13 cellular contexts compared by ENCODE assay signal in genomic region chr11:118872403-118872821, GRCh38. TPM values are rescaled to one million over a fixed set of nuclear protein-coding genes. Genes with fewer than 3 reads are reported as not detected.
A peak's percentile ranks its signal among the peaks of the same experiment; 100 is the strongest.
DNase-seq lines count a peak whose midpoint lies in the region; ATAC-seq, FAIRE-seq and TF ChIP-seq lines count a peak whose summit lies in the region.
"Had no signal": no experiment of that assay in that cellular context is flagged by ENCODE, and none has a peak within 500 bp of the region (broad histone marks: within the 10 kb centered on the region; RNA-seq: fewer than 3 reads in every experiment).

No MANE protein-coding gene starts in this region.

- H3K9ac ChIP-seq in GM12878 (ENCODE audit: control insufficient read depth, insufficient read depth, low read length) = no peak overlapping the region

- DNase-seq in activated CD8-positive, alpha-beta memory T cell treated with anti-CD3 and anti-CD28 coated beads, Interleukin-2, amount 50 U/mL, for 48 hours = peak; percentile 76
- DNase-seq in activated CD8-positive, alpha-beta memory T cell treated with anti-CD3 and anti-CD28 coated beads for 24 hours = no peak
- DNase-seq in T-helper 22 cell (ENCODE audit: low read depth) = peak; percentile 46
- DNase-seq in GM12878 (ENCODE audit: low read depth, low spot score) = no peak
- no peak for DNase-seq in cortex of kidney (lab: John Stamatoyannopoulos, UW)
- DNase-seq in RWPE1 (ENCODE audit: low spot score) = no peak
- DNase-seq: 8988T, foreskin keratinocyte, NCI-H446 treated with DMSO at 0.1 percent for 48 hours had no signal

- no peak for TF ChIP-seq EP300 in GM12878 (IDR thresholded peaks at IDR 0.05; ENCODE audit: borderline replicate concordance in 1 of 2, control insufficient read depth in 1 of 2, low read depth in 2 of 2, low read length in 2 of 2)

- H3K4me2 ChIP-seq in GM12878 (ENCODE audit: control insufficient read depth, insufficient read depth) = peak overlapping the region; percentile 54
- H3K4me2 ChIP-seq: smooth muscle cell had no signal

- no peak overlapping the region for H2AFZ ChIP-seq in GM12878 (ENCODE audit: control insufficient read depth, low read depth, low read length)

- in situ Hi-C loops in GM12878 (cut with MboI) = no loop called here

- ATAC-seq in GM12878 = peak; percentile 43
- ATAC-seq in stimulated activated memory B cell treated with anti-CD40 and anti-IgM and Interleukin-4, amounts not matched to agents 10 μg/mL and 1 μg/mL and 100 μg/mL, for 72 hours = peak; percentile 51
- ATAC-seq in GM18517 (IDR thresholded peaks at IDR 0.05; ENCODE audit: unreplicated experiment) = no peak
- ATAC-seq: foreskin keratinocyte had no signal

- H4K20me1 ChIP-seq in GM12878 (ENCODE audit: control insufficient read depth, insufficient read depth) = no peaks in the 10 kb centered on the region

- SMC1A ChIA-PET in GM12878 (lab: Charles Lee; ENCODE audit: uncharacterized antibody, unreplicated experiment) = interaction anchor here (0.8 to 4.1 kb wide), 5 partner anchors 11 to 53 kb away, joined by 3 to 20 read pairs (median 4); partner anchors contain the start of gene CXCR5

- no peaks in the 10 kb centered on the region for H3K27me3 Mint-ChIP-seq in stimulated activated memory B cell treated with anti-CD40 and anti-IgM and Interleukin-4, amounts not matched to agents 10 μg/mL and 1 μg/mL and 100 μg/mL, for 72 hours

- RAD21 ChIA-PET in GM12878 (lab: Charles Lee; ENCODE audit: unreplicated experiment) = interaction anchor here (0.9 to 1.7 kb wide), 11 partner anchors 12 to 84 kb away, joined by 3 to 7 read pairs (median 4); partner anchors contain the start of gene CXCR5

- CTCF ChIA-PET in GM12878 (lab: Yijun Ruan, JAX) (interaction anchor here (0.6 to 1.6 kb wide), 6 partner anchors 11 to 83 kb away, joined by 3 to 7 read pairs (median 4); partner anchors contain the start of gene CXCR5), RWPE1 (lab: Yijun Ruan, JAX) (no interaction called here)

- TF ChIP-seq CTCF in GM12878 (IDR thresholded peaks at IDR 0.05 in 2 of 3, conservative IDR thresholded peaks at IDR 0.05 in 1 of 3; ENCODE audit: control insufficient read depth in 2 of 3, extremely low read depth in 1 of 3, insufficient read depth in 1 of 3, low read depth in 3 of 3, low read length in 3 of 3) (no peak), RWPE1 (conservative IDR thresholded peaks at IDR 0.05; ENCODE audit: low read depth) (no peak)

- WGBS in GM12878 (ENCODE audit: insufficient coverage, insufficient replicate concordance, low lambda C conversion rate, missing lambda C conversion rate) = 1% methylated on average over 17 of the region's 17 CpGs

- H3K79me2 ChIP-seq in GM12878 (ENCODE audit: control insufficient read depth, insufficient read depth, low read length) = no peaks in the 10 kb centered on the region

- no peaks in the 10 kb centered on the region for H3K9me3 ChIP-seq in GM12878 (replicated peaks; ENCODE audit: control insufficient read depth, insufficient read depth, low read length)

- H3K27ac ChIP-seq in GM12878 (ENCODE audit: control insufficient read depth, insufficient read depth) (no peak overlapping the region), RWPE1 (no peak overlapping the region)
- H3K27ac ChIP-seq: foreskin keratinocyte had no signal

- H3K36me3 Mint-ChIP-seq in stimulated activated memory B cell treated with anti-CD40 and anti-IgM and Interleukin-4, amounts not matched to agents 10 μg/mL and 1 μg/mL and 100 μg/mL, for 72 hours = no peaks in the 10 kb centered on the region

- no peak for TF ChIP-seq RAD21 in GM12878 (IDR thresholded peaks at IDR 0.05; ENCODE audit: insufficient read depth, low read depth, low read length)

- BruUV-seq in GM12878 (replicated peaks; lab: Mats Ljungman, UMichigan) = no TSS peak

- intact Hi-C loops in GM12878 (cut with micrococcal nuclease; ENCODE audit: unreplicated experiment) = loop anchor here (5.0 kb wide), 1 partner anchor 80 kb away; the partner anchor contains the start of gene DDX6

- no peaks in the 10 kb centered on the region for H3K36me3 ChIP-seq in GM12878 (ENCODE audit: control insufficient read depth in 2 of 2, insufficient read depth in 2 of 2, low read length in 1 of 2)

- no peak for FAIRE-seq in GM12878 (lab: Jason Lieb, UNC)

- H3K4me3 ChIP-seq in GM12878 = no peak overlapping the region
- H3K4me3 ChIP-seq: smooth muscle cell had no signal

- peak overlapping the region; percentile 48 for H3K4me3 Mint-ChIP-seq in stimulated activated memory B cell treated with anti-CD40 and anti-IgM and Interleukin-4, amounts not matched to agents 10 μg/mL and 1 μg/mL and 100 μg/mL, for 72 hours

- peaks cover 73% of the 10 kb centered on the region for H3K4me1 Mint-ChIP-seq in stimulated activated memory B cell treated with anti-CD40 and anti-IgM and Interleukin-4, amounts not matched to agents 10 μg/mL and 1 μg/mL and 100 μg/mL, for 72 hours

- POLR2A ChIA-PET in GM12878 (lab: Charles Lee) (interaction anchor here (1.0 to 1.8 kb wide), 5 partner anchors 11 to 82 kb away, joined by 3 to 4 read pairs (median 4); partner anchors contain the start of gene CXCR5), RWPE1 (lab: Yijun Ruan, JAX; ENCODE audit: low non-redundant PET) (no interaction called here)

- peaks cover 47% of the 10 kb centered on the region for H3K4me1 ChIP-seq in GM12878 (ENCODE audit: control insufficient read depth, insufficient read depth, low read length)
- H3K4me1 ChIP-seq: foreskin keratinocyte had no signal

- peaks cover 4% of the 10 kb centered on the region in 2 experiments for H3K27me3 ChIP-seq in GM12878 (replicated peaks in 1 of 2; ENCODE audit: control insufficient read depth in 2 of 2, insufficient read depth in 2 of 2, low read length in 1 of 2)

- H3K27ac Mint-ChIP-seq in stimulated activated memory B cell treated with anti-CD40 and anti-IgM and Interleukin-4, amounts not matched to agents 10 μg/mL and 1 μg/mL and 100 μg/mL, for 72 hours = peak overlapping the region; percentile 65

- 0 out of 2 replicates have a peak, but pooled peaks have one; percentile 27 for TF ChIP-seq POLR2A in GM12878 (IDR thresholded peaks at IDR 0.05; ENCODE audit: low read depth, low read length)

- no peaks in the 10 kb centered on the region for H3K9me3 Mint-ChIP-seq in stimulated activated memory B cell treated with anti-CD40 and anti-IgM and Interleukin-4, amounts not matched to agents 10 μg/mL and 1 μg/mL and 100 μg/mL, for 72 hours

TF ChIP-seq in GM12878, 131 proteins besides CTCF, POLR2A, EP300 and RAD21 (continues in another document):
- TF ChIP-seq EED (IDR thresholded peaks at IDR 0.05; ENCODE audit: low read depth) (peak; percentile 49; the same call in 1 of the 2 replicates), NFXL1 (IDR thresholded peaks at IDR 0.05; ENCODE audit: borderline replicate concordance) (no peak), IKZF1 (conservative IDR thresholded peaks at IDR 0.05) (peak; percentile 52), SPI1 (IDR thresholded peaks at IDR 0.05; ENCODE audit: borderline replicate concordance, insufficient read depth, low read depth, low read length) (no peak), ZNF217 (IDR thresholded peaks at IDR 0.05) (peak; percentile 43; the same call in 1 of the 2 replicates), TCF3 (IDR thresholded peaks at IDR 0.05; ENCODE audit: borderline replicate concordance, insufficient read depth, low read depth, low read length) (peak; percentile 79; the same call in 1 of the 2 replicates), YBX1 (IDR thresholded peaks at IDR 0.05) (no peak), NR2F1 (conservative IDR thresholded peaks at IDR 0.05) (0 out of 2 replicates have a peak, but pooled peaks have one; percentile 29), MTA2 (IDR thresholded peaks at IDR 0.05; ENCODE audit: low read depth) (peak; percentile 38; the same call in 1 of the 2 replicates), DPF2 (IDR thresholded peaks at IDR 0.05) (0 out of 2 replicates have a peak, but pooled peaks have one; percentile 28), SMAD5 (IDR thresholded peaks at IDR 0.05; ENCODE audit: low read depth) (no peak), BHLHE40 (IDR thresholded peaks at IDR 0.05; ENCODE audit: borderline replicate concordance in 1 of 2, low read depth in 2 of 2, low read length in 1 of 2) (peak in 1 of 2 experiments; percentile 38; a peak in 1 of 4 replicates)

RNA-seq across cellular contexts. Expression of gene CXCR5, which starts 11.3 kb away (rescaled TPM):
- 2.3 and 2.7 TPM in 2 replicates for total RNA-seq in GM12878 (2013; cell fraction: nucleolus; rRNA removed)
- total RNA-seq in GM12878 (2014; rRNA removed) (0.27 and 0.56 TPM in 2 replicates), GM12878 (2014; rRNA removed; fragmentation: Illumina TruSeq; extraction: Trizol) (0.18 and 0.22 TPM in 2 replicates), GM12878 (2021) (0.44 and 0.45 TPM in 2 replicates)
- polyA plus RNA-seq in GM12878 (2011; ENCODE audit: low read depth) = 1.7 TPM
- polyA plus RNA-seq in GM12878 (2011; rRNA removed) (0.10 and 0.14 TPM in 2 replicates), GM12878 (2014; fragmentation: Illumina TruSeq; extraction: Trizol) (0.06 and 0.15 TPM in 2 replicates), GM12878 (2014; fragmentation: Nextera tagmentation; extraction: Ambion mirVana) (under 1 TPM; 0.03 to 0.11 TPM), GM12878 (2014; rRNA removed) (0.15 and 0.28 TPM in 2 replicates), GM12878 (2016; fragmentation: Nextera tagmentation; extraction: Ambion mirVana) (under 1 TPM; 0.44 to 0.63 TPM)
- 0.36 and 0.43 TPM in 2 replicates for polyA plus RNA-seq in GM12878 (2011; cell fraction: cytosol; rRNA removed)
- polyA plus RNA-seq in GM12878 (2011; cell fraction: nucleus; rRNA removed) = 0.38 and 0.45 TPM in 2 replicates
- polyA plus RNA-seq in GM12878 (2012) = 3.2 and 3.5 TPM in 2 replicates
- polyA minus RNA-seq in GM12878 (2011; rRNA and poly(A)+ RNA removed) = 0.59 and 0.88 TPM in 2 replicates
- 0.21 TPM in 1 of 2 replicates, not detected in the other for polyA minus RNA-seq in GM12878 (2011; cell fraction: cytosol; rRNA and poly(A)+ RNA removed)
- polyA minus RNA-seq in GM12878 (2011; cell fraction: nucleus; rRNA and poly(A)+ RNA removed) = 0.36 and 0.38 TPM in 2 replicates
- total RNA-seq: foreskin keratinocyte, lung microvascular endothelial cell, smooth muscle cell had no signal
- polyA plus RNA-seq: foreskin keratinocyte, smooth muscle cell had no signal

RNA-seq across cellular contexts. Expression of gene BCL9L, which starts 53.3 kb away (rescaled TPM):
- 9.2 and 11.3 TPM in 2 replicates for total RNA-seq in GM12878 (2013; cell fraction: nucleolus; rRNA removed)
- total RNA-seq in GM12878 (2014; rRNA removed) = 1.5 and 1.9 TPM in 2 replicates
- 0.92 and 1.9 TPM in 2 replicates for total RNA-seq in GM12878 (2014; rRNA removed; fragmentation: Illumina TruSeq; extraction: Trizol)
- 15.9 and 18.4 TPM in 2 replicates for total RNA-seq in GM12878 (2021)
- polyA plus RNA-seq in GM12878 (2011; ENCODE audit: low read depth) = 2.2 TPM
- polyA plus RNA-seq in GM12878 (2011; rRNA removed) = 0.67 and 0.84 TPM in 2 replicates
- 0.78 and 1.1 TPM in 2 replicates for polyA plus RNA-seq in GM12878 (2011; cell fraction: cytosol; rRNA removed)
- polyA plus RNA-seq in GM12878 (2011; cell fraction: nucleus; rRNA removed) = 4.7 and 6.3 TPM in 2 replicates
- 8.6 and 8.9 TPM in 2 replicates for polyA plus RNA-seq in GM12878 (2012)
- 1.1 and 6.0 TPM in 2 replicates for polyA plus RNA-seq in GM12878 (2014; fragmentation: Illumina TruSeq; extraction: Trizol)
- under 1 TPM; 0.04 to 0.11 TPM for polyA plus RNA-seq in GM12878 (2014; fragmentation: Nextera tagmentation; extraction: Ambion mirVana)
- 6.1 and 8.0 TPM in 2 replicates for polyA plus RNA-seq in GM12878 (2014; rRNA removed)
- polyA plus RNA-seq in GM12878 (2016; fragmentation: Nextera tagmentation; extraction: Ambion mirVana) = under 1 TPM; 0.53 to 0.87 TPM
- 0.59 and 3.8 TPM in 2 replicates for polyA minus RNA-seq in GM12878 (2011; rRNA and poly(A)+ RNA removed)
- 3.3 and 4.4 TPM in 2 replicates for polyA minus RNA-seq in GM12878 (2011; cell fraction: cytosol; rRNA and poly(A)+ RNA removed)
- 3.7 and 7.4 TPM in 2 replicates for polyA minus RNA-seq in GM12878 (2011; cell fraction: nucleus; rRNA and poly(A)+ RNA removed)

Comparison
In these comparisons a context has a peak if more than half of its experiments do, and no peak if none do; other contexts are left out.
1. DNase-seq: peak in activated CD8-positive, alpha-beta memory T cell treated with anti-CD3 and anti-CD28 coated beads, Interleukin-2, amount 50 U/mL, for 48 hours (single experiment) and T-helper 22 cell (single experiment); none in activated CD8-positive, alpha-beta memory T cell treated with anti-CD3 and anti-CD28 coated beads for 24 hours (single experiment), GM12878 (single experiment), cortex of kidney (single experiment) and RWPE1 (single experiment).